25 cellular contexts compared by ENCODE assay signal in genomic region chr17:74637912-74638311, GRCh38. TPM values are rescaled to one million over a fixed set of nuclear protein-coding genes. Genes with fewer than 3 reads are reported as not detected.
"Had no signal": no experiment of that assay in that cellular context is flagged by ENCODE, and none has a peak within 500 bp of the region (broad histone marks: within the 10 kb centered on the region; RNA-seq: fewer than 3 reads in every experiment).

No MANE protein-coding gene starts in this region.

- H3K4me3 Mint-ChIP-seq: activated B cell treated with CpG ODN at 0.5 μM for 24 hours; activated CD8-positive, alpha-beta T cell treated with anti-CD3 and anti-CD28 coated beads, Interleukin-2, amount 10 ng/mL, durations not matched to agents 7 days and 5 days; activated naive CD8-positive, alpha-beta T cell; stimulated activated naive CD8-positive, alpha-beta T cell treated with anti-CD3 and anti-CD28 coated beads, Interleukin-15, amount 100 ng/mL, for 72 hours had no signal

- DNase-seq: activated B cell treated with CpG ODN at 0.5 μM for 24 hours; activated CD4-positive, alpha-beta T cell treated with anti-CD3 and anti-CD28 coated beads for 48 hours; activated CD8-positive, alpha-beta memory T cell treated with anti-CD3 and anti-CD28 coated beads, Interleukin-2, amount 50 U/mL, for 4 hours; activated CD8-positive, alpha-beta T cell treated with anti-CD3 and anti-CD28 coated beads, Interleukin-2, amount 10 ng/mL, durations not matched to agents 7 days and 5 days; activated effector memory CD4-positive, alpha-beta T cell treated with anti-CD3 and anti-CD28 coated beads, Interleukin-2, amount 50 U/mL, for 16 hours; activated T-cell treated with anti-CD3 and anti-CD28 coated beads, Interleukin-2, amount 50 U/mL, for 48 hours; amniotic stem cell; caudate nucleus; colonic mucosa; esophagus squamous epithelium; sigmoid colon; stimulated activated CD4-positive, alpha-beta T cell treated with anti-CD3 and anti-CD28 coated beads, Interleukin-1b, Interleukin-23, amount 100 ng/mL, for 48 hours; stimulated activated naive CD8-positive, alpha-beta T cell treated with anti-CD3 and anti-CD28 coated beads, Interleukin-15, amount 100 ng/mL, for 72 hours; testis had no signal

- FAIRE-seq: endothelial cell of umbilical vein had no signal

- H3K36me3 Mint-ChIP-seq: activated naive CD8-positive, alpha-beta T cell had no signal

- H3K27me3 ChIP-seq: colonic mucosa, testis had no signal

- H3K27ac ChIP-seq: colonic mucosa, esophagus squamous epithelium, hepatocyte, sigmoid colon, testis, upper lobe of right lung had no signal

- H3K4me1 ChIP-seq: colonic mucosa, sigmoid colon, testis, upper lobe of right lung had no signal

- H3K36me3 ChIP-seq: colonic mucosa, esophagus squamous epithelium, sigmoid colon, upper lobe of right lung had no signal

- H3K4me3 ChIP-seq: colonic mucosa, esophagus squamous epithelium, hepatocyte, sigmoid colon, testis, upper lobe of right lung had no signal

- H3K9me3 ChIP-seq: colonic mucosa, esophagus squamous epithelium, sigmoid colon, testis, upper lobe of right lung had no signal

- H2AFZ ChIP-seq: hepatocyte had no signal

- H3K79me2 ChIP-seq: hepatocyte had no signal

- H3K9me3 Mint-ChIP-seq: activated B cell treated with CpG ODN at 0.5 μM for 24 hours; stimulated activated naive CD8-positive, alpha-beta T cell treated with anti-CD3 and anti-CD28 coated beads, Interleukin-15, amount 100 ng/mL, for 72 hours had no signal

- H3K4me2 ChIP-seq: hepatocyte had no signal

- H3K27ac Mint-ChIP-seq: activated CD8-positive, alpha-beta T cell treated with anti-CD3 and anti-CD28 coated beads, Interleukin-2, amount 10 ng/mL, durations not matched to agents 7 days and 5 days; activated naive CD8-positive, alpha-beta T cell; stimulated activated naive CD8-positive, alpha-beta T cell treated with anti-CD3 and anti-CD28 coated beads, Interleukin-15, amount 100 ng/mL, for 72 hours had no signal

- ATAC-seq: activated CD8-positive, alpha-beta T cell treated with anti-CD3 and anti-CD28 coated beads, Interleukin-2, amount 10 ng/mL, durations not matched to agents 7 days and 5 days; stimulated activated naive CD8-positive, alpha-beta T cell treated with anti-CD3 and anti-CD28 coated beads, Interleukin-15, amount 100 ng/mL, for 72 hours had no signal

RNA-seq across cellular contexts. Expression of gene CD300E, which starts 14.4 kb away (rescaled TPM):
- total RNA-seq: activated CD8-positive, alpha-beta T cell treated with anti-CD3 and anti-CD28 coated beads, Interleukin-2, amount 10 ng/mL, durations not matched to agents 7 days and 5 days; endothelial cell of umbilical vein; fibroblast of villous mesenchyme; glomerular endothelial cell; kidney epithelial cell; osteocyte; T-helper 2 cell treated with Interferon-gamma antibody and Interleukin-4, amounts not matched to agents 100 ng/mL and 5 ng/mL, for 36 hours had no signal
- polyA plus RNA-seq: endothelial cell of umbilical vein, neural cell had no signal

RNA-seq across cellular contexts. Expression of gene CD300LD, which starts 45.8 kb away (rescaled TPM):
- total RNA-seq: activated B cell treated with CpG ODN at 0.5 μM for 24 hours; activated CD8-positive, alpha-beta T cell treated with anti-CD3 and anti-CD28 coated beads, Interleukin-2, amount 10 ng/mL, durations not matched to agents 7 days and 5 days; colonic mucosa; endothelial cell of umbilical vein; esophagus squamous epithelium; fibroblast of villous mesenchyme; glomerular endothelial cell; hepatocyte; kidney epithelial cell; osteocyte; sigmoid colon; T-helper 2 cell treated with Interferon-gamma antibody and Interleukin-4, amounts not matched to agents 100 ng/mL and 5 ng/mL, for 36 hours; testis; upper lobe of right lung had no signal
- polyA plus RNA-seq: endothelial cell of umbilical vein, hepatocyte, liver, neural cell, sigmoid colon had no signal
